ENCODE assay signal across 23 cellular contexts in the genomic region with DNA sequence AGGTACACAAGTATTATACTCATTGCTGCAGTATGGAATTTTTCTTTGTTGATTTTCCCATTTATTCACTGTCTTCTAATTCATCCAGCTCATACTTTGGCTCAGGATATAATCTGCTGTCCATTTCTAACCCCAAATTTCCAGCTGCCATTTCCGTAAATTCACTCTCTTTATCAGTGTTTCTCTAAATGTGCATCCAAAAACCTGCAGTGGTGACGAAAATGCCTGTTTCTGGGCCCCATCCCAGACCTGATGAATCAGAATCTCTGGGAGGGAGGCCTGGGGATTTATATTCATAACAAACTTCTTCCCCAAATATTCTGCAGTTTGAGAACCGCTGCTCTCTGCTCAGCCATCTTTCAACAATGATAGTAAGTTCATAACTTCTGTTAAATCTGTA.
DNase-seq lines count a peak whose midpoint lies in the region; ATAC-seq and TF ChIP-seq lines count a peak whose summit lies in the region.
"Had no signal": no experiment of that assay in that cellular context is flagged by ENCODE, and none has a peak within 500 bp of the region (broad histone marks: within the 10 kb centered on the region; RNA-seq: fewer than 3 reads in every experiment).

No MANE protein-coding gene starts in this region.

- H3K79me2 ChIP-seq in OCI-LY3 (ENCODE audit: low read length): no peaks in the 10 kb centered on the region

- TF ChIP-seq CTCF in OCI-LY3 (IDR thresholded peaks at IDR 0.05; ENCODE audit: low read depth, low read length) (no peak), fibroblast of the aortic adventitia (IDR thresholded peaks at IDR 0.05; ENCODE audit: insufficient read depth, low read length) (no peak), osteocyte (IDR thresholded peaks at IDR 0.05) (no peak)

- no peak for ATAC-seq in left lobe of liver
- ATAC-seq: CD8-positive, alpha-beta T cell had no signal

- no peaks in the 10 kb centered on the region for H3K36me3 Mint-ChIP-seq in osteocyte (ENCODE audit: unreplicated experiment)
- H3K36me3 Mint-ChIP-seq: CD8-positive, alpha-beta T cell; IgD-negative memory B cell had no signal

- H3K4me3 ChIP-seq in OCI-LY3 (ENCODE audit: low read length): no peak overlapping the region
- no peak overlapping the region for H3K4me3 ChIP-seq in fibroblast of the aortic adventitia (ENCODE audit: low read depth, low read length)
- H3K4me3 ChIP-seq: BLaER1, PC-9, SJSA1 had no signal

- DNase-seq in AG20443 (ENCODE audit: low spot score): peak; percentile 25
- peak; percentile 66 for DNase-seq in fibroblast of the aortic adventitia (ENCODE audit: low read depth)
- DNase-seq in posterior vena cava (ENCODE audit: low spot score): peak; percentile 76
- no peak for DNase-seq in left lobe of liver (ENCODE audit: low spot score)
- DNase-seq in osteocyte (ENCODE audit: extremely low spot score, unreplicated experiment): no peak
- no peak for DNase-seq in activated effector memory CD4-positive, alpha-beta T cell treated with Interleukin-2 at 50 U/mL for 16 hours
- DNase-seq: Calu3; CD8-positive, alpha-beta T cell; DMS53; H7; Karpas-422; MM.1S; NCI-H1092; NCI-H1436 treated with DMSO at 0.1 percent for 48 hours; NCI-H2029; NCI-H345; NCI-H524 treated with DMSO at 0.1 percent for 48 hours; PC-9 had no signal

- H3K4me2 ChIP-seq in OCI-LY3 (ENCODE audit: low read length): no peak overlapping the region
- H3K4me2 ChIP-seq: BLaER1, PC-9 had no signal

- H3K36me3 ChIP-seq in OCI-LY3 (replicated peaks; ENCODE audit: low read depth, low read length): no peaks in the 10 kb centered on the region
- H3K36me3 ChIP-seq: BLaER1, SJSA1 had no signal

- intact Hi-C loops in posterior vena cava (cut with DNase I): no loop called here

- no peak overlapping the region for H3K27ac ChIP-seq in OCI-LY3 (ENCODE audit: low read length)
- H3K27ac ChIP-seq: BLaER1, PC-9, RWPE1, SJSA1 had no signal

- no peak overlapping the region for H3K9ac ChIP-seq in OCI-LY3 (ENCODE audit: low read length)
- H3K9ac ChIP-seq: BLaER1 had no signal

- no peaks in the 10 kb centered on the region for H3K9me3 ChIP-seq in OCI-LY3 (ENCODE audit: insufficient read depth, low read length)
- H3K9me3 ChIP-seq: BLaER1, SJSA1 had no signal

- H3K4me1 ChIP-seq in OCI-LY3 (ENCODE audit: low read length): peaks cover under 1% of the 10 kb centered on the region; the same call in 1 of the 2 replicates
- H3K4me1 ChIP-seq: BLaER1, SJSA1 had no signal

- no peaks in the 10 kb centered on the region for H3K27me3 Mint-ChIP-seq in osteocyte (ENCODE audit: unreplicated experiment)
- H3K27me3 Mint-ChIP-seq: IgD-negative memory B cell had no signal

- no peak overlapping the region for H3K4me3 Mint-ChIP-seq in osteocyte (ENCODE audit: unreplicated experiment)
- H3K4me3 Mint-ChIP-seq: CD8-positive, alpha-beta T cell; IgD-negative memory B cell had no signal

- no peak overlapping the region for H3K27ac Mint-ChIP-seq in osteocyte (ENCODE audit: unreplicated experiment)
- H3K27ac Mint-ChIP-seq: CD8-positive, alpha-beta T cell; IgD-negative memory B cell had no signal

- peaks cover 2% of the 10 kb centered on the region for H3K9me3 Mint-ChIP-seq in osteocyte (ENCODE audit: unreplicated experiment)
- H3K9me3 Mint-ChIP-seq: CD8-positive, alpha-beta T cell had no signal

- H2AFZ ChIP-seq in OCI-LY3 (ENCODE audit: low read depth, low read length): peak overlapping the region; percentile 46; the same call in 1 of the 2 replicates
- H2AFZ ChIP-seq: PC-9 had no signal

- H3K4me1 Mint-ChIP-seq in osteocyte (ENCODE audit: unreplicated experiment): no peaks in the 10 kb centered on the region
- H3K4me1 Mint-ChIP-seq: IgD-negative memory B cell had no signal

- H3K27me3 ChIP-seq in OCI-LY3 (ENCODE audit: low read depth, low read length): no peaks in the 10 kb centered on the region
- H3K27me3 ChIP-seq: BLaER1, SJSA1 had no signal

- H4K20me1 ChIP-seq in OCI-LY3 (ENCODE audit: insufficient read depth, low read length): no peaks in the 10 kb centered on the region
- H4K20me1 ChIP-seq: BLaER1 had no signal

Comparison
In these comparisons a context has a peak if more than half of its experiments do, and no peak if none do; other contexts are left out.
1. DNase-seq: peak in AG20443 (single experiment), fibroblast of the aortic adventitia (single experiment) and posterior vena cava (single experiment); none in left lobe of liver (single experiment), osteocyte (single experiment) and activated effector memory CD4-positive, alpha-beta T cell treated with Interleukin-2 at 50 U/mL for 16 hours (single experiment).